Comparison of ENCODE assay signal across 14 cellular contexts in the genomic region with DNA sequence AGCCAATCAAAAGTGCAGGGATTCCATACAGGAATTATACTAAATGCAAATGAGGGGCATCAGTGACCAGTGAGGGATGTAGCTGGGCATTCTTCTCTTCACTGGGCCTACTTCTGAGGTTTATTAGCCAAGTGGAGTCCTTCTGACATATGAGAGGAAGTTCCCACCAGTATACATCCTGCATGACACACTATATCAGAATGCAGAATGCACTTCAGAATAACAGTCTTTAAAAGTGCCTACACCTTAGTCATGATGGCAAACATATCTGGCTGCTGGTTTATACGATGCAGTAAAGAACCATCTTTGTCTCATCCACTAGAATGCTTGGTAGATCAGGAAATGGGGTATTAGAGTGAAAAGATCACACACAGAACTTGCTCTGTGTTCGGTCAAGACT.
DNase-seq lines count a peak whose midpoint lies in the region; ATAC-seq and TF ChIP-seq lines count a peak whose summit lies in the region.
"Had no signal": no experiment of that assay in that cellular context is flagged by ENCODE, and none has a peak within 500 bp of the region (broad histone marks: within the 10 kb centered on the region; RNA-seq: fewer than 3 reads in every experiment).

No MANE protein-coding gene starts in this region.

- CTCF ChIA-PET in SK-N-SH (lab: Yijun Ruan, JAX): no interaction called here
- CTCF ChIA-PET in T-cell (lab: Charles Lee): no interaction called here

- no peaks in the 10 kb centered on the region for H3F3A ChIP-seq in SK-N-SH (replicated peaks; ENCODE audit: insufficient read depth)

- TF ChIP-seq CTCF in SK-N-SH (IDR thresholded peaks at IDR 0.05) (no peak), fibroblast of the aortic adventitia (IDR thresholded peaks at IDR 0.05; ENCODE audit: insufficient read depth, low read length) (no peak)

- H3K9me3 ChIP-seq in SK-N-SH: no peaks in the 10 kb centered on the region

- no peak overlapping the region for H3K4me3 Mint-ChIP-seq in T-cell
- no peak overlapping the region for H3K4me3 Mint-ChIP-seq in activated T-helper 1 cell treated with anti-CD3 and anti-CD28 coated beads, Interleukin-12 subunit alpha, Interleukin-12 subunit beta, Interleukin-2, Interleukin-4 antibody, amounts not matched to agents 30 ng/mL and 10 ng/mL and 1 ng/mL, durations not matched to agents 14 hours and 24 hours and 36 hours
- H3K4me3 Mint-ChIP-seq: activated CD8-positive, alpha-beta memory T cell treated with anti-CD3 and anti-CD28 coated beads, Interleukin-2, amount 10 ng/mL, durations not matched to agents 7 days and 5 days; activated naive CD8-positive, alpha-beta T cell treated with anti-CD3 and anti-CD28 coated beads, Interleukin-2, amount 50 U/mL, for 24 hours had no signal

- intact Hi-C loops in activated T-helper 1 cell treated with anti-CD3 and anti-CD28 coated beads, Interleukin-12 subunit alpha, Interleukin-12 subunit beta, Interleukin-2, Interleukin-4 antibody, amounts not matched to agents 30 ng/mL and 10 ng/mL and 1 ng/mL, durations not matched to agents 14 hours and 24 hours and 36 hours (cut with micrococcal nuclease): no loop called here

- no peaks in the 10 kb centered on the region for H3K27me3 ChIP-seq in SK-N-SH (ENCODE audit: insufficient read depth)

- H3K27ac Mint-ChIP-seq in T-cell: no peak overlapping the region
- H3K27ac Mint-ChIP-seq in activated T-helper 1 cell treated with anti-CD3 and anti-CD28 coated beads, Interleukin-12 subunit alpha, Interleukin-12 subunit beta, Interleukin-2, Interleukin-4 antibody, amounts not matched to agents 30 ng/mL and 10 ng/mL and 1 ng/mL, durations not matched to agents 14 hours and 24 hours and 36 hours: no peak overlapping the region
- H3K27ac Mint-ChIP-seq: activated CD8-positive, alpha-beta memory T cell treated with anti-CD3 and anti-CD28 coated beads, Interleukin-2, amount 10 ng/mL, durations not matched to agents 7 days and 5 days; activated naive CD8-positive, alpha-beta T cell treated with anti-CD3 and anti-CD28 coated beads, Interleukin-2, amount 50 U/mL, for 24 hours had no signal

- no peaks in the 10 kb centered on the region for H3K9me2 ChIP-seq in SK-N-SH

- no peak for ATAC-seq in T-cell (replicated peaks in 1 of 4)
- ATAC-seq: activated CD8-positive, alpha-beta memory T cell treated with anti-CD3 and anti-CD28 coated beads, Interleukin-2, amount 10 ng/mL, durations not matched to agents 7 days and 5 days; activated naive CD8-positive, alpha-beta T cell treated with anti-CD3 and anti-CD28 coated beads, Interleukin-2, amount 50 U/mL, for 24 hours had no signal

- no peak overlapping the region for H3K4me2 ChIP-seq in SK-N-SH

- 42% methylated on average over 2 of the region's 2 CpGs for WGBS in SK-N-SH (ENCODE audit: low lambda C conversion rate)

- POLR2A ChIA-PET in SK-N-SH (lab: Yijun Ruan, JAX) (no interaction called here), T-cell (lab: Charles Lee) (no interaction called here)

- peak overlapping the region; percentile 22; the same call in 1 of the 2 replicates for H2AFZ ChIP-seq in SK-N-SH (ENCODE audit: low read depth)

- H3K36me3 ChIP-seq in SK-N-SH (replicated peaks in 1 of 2; ENCODE audit: control insufficient read depth in 1 of 2, insufficient read depth in 2 of 2, low read length in 1 of 2): no peaks in the 10 kb centered on the region

- H4K20me1 ChIP-seq in SK-N-SH (ENCODE audit: insufficient read depth): no peaks in the 10 kb centered on the region

- H3K9me3 Mint-ChIP-seq in T-cell: peaks cover 0 to 4% (median 3%) of the 10 kb centered on the region in 3 donors
- H3K9me3 Mint-ChIP-seq in activated T-helper 1 cell treated with anti-CD3 and anti-CD28 coated beads, Interleukin-12 subunit alpha, Interleukin-12 subunit beta, Interleukin-2, Interleukin-4 antibody, amounts not matched to agents 30 ng/mL and 10 ng/mL and 1 ng/mL, durations not matched to agents 14 hours and 24 hours and 36 hours: no peaks in the 10 kb centered on the region
- H3K9me3 Mint-ChIP-seq: activated naive CD8-positive, alpha-beta T cell treated with anti-CD3 and anti-CD28 coated beads, Interleukin-2, amount 50 U/mL, for 24 hours had no signal

- no peaks in the 10 kb centered on the region for H3K79me2 ChIP-seq in SK-N-SH (ENCODE audit: insufficient read depth)

- no peaks in the 10 kb centered on the region for H3K4me1 ChIP-seq in SK-N-SH (ENCODE audit: control insufficient read depth in 1 of 2, insufficient read depth in 2 of 2, low read depth in 1 of 2, low read length in 1 of 2)

- H3K36me3 Mint-ChIP-seq in T-cell: no peaks in the 10 kb centered on the region
- no peaks in the 10 kb centered on the region for H3K36me3 Mint-ChIP-seq in activated T-helper 1 cell treated with anti-CD3 and anti-CD28 coated beads, Interleukin-12 subunit alpha, Interleukin-12 subunit beta, Interleukin-2, Interleukin-4 antibody, amounts not matched to agents 30 ng/mL and 10 ng/mL and 1 ng/mL, durations not matched to agents 14 hours and 24 hours and 36 hours (ENCODE audit: low read depth)
- H3K36me3 Mint-ChIP-seq: activated CD8-positive, alpha-beta memory T cell treated with anti-CD3 and anti-CD28 coated beads, Interleukin-2, amount 10 ng/mL, durations not matched to agents 7 days and 5 days had no signal

- H3K27me3 Mint-ChIP-seq in T-cell: no peaks in the 10 kb centered on the region
- H3K27me3 Mint-ChIP-seq in activated T-helper 1 cell treated with anti-CD3 and anti-CD28 coated beads, Interleukin-12 subunit alpha, Interleukin-12 subunit beta, Interleukin-2, Interleukin-4 antibody, amounts not matched to agents 30 ng/mL and 10 ng/mL and 1 ng/mL, durations not matched to agents 14 hours and 24 hours and 36 hours (ENCODE audit: insufficient read depth): no peaks in the 10 kb centered on the region
- H3K27me3 Mint-ChIP-seq: activated CD8-positive, alpha-beta memory T cell treated with anti-CD3 and anti-CD28 coated beads, Interleukin-2, amount 10 ng/mL, durations not matched to agents 7 days and 5 days; activated naive CD8-positive, alpha-beta T cell treated with anti-CD3 and anti-CD28 coated beads, Interleukin-2, amount 50 U/mL, for 24 hours had no signal

- no peaks in the 10 kb centered on the region for H3K4me1 Mint-ChIP-seq in T-cell
- no peaks in the 10 kb centered on the region for H3K4me1 Mint-ChIP-seq in activated T-helper 1 cell treated with anti-CD3 and anti-CD28 coated beads, Interleukin-12 subunit alpha, Interleukin-12 subunit beta, Interleukin-2, Interleukin-4 antibody, amounts not matched to agents 30 ng/mL and 10 ng/mL and 1 ng/mL, durations not matched to agents 14 hours and 24 hours and 36 hours (ENCODE audit: low read depth)
- H3K4me1 Mint-ChIP-seq: activated CD8-positive, alpha-beta memory T cell treated with anti-CD3 and anti-CD28 coated beads, Interleukin-2, amount 10 ng/mL, durations not matched to agents 7 days and 5 days; activated naive CD8-positive, alpha-beta T cell treated with anti-CD3 and anti-CD28 coated beads, Interleukin-2, amount 50 U/mL, for 24 hours had no signal

- TF ChIP-seq RAD21 in SK-N-SH (IDR thresholded peaks at IDR 0.05; ENCODE audit: low read length): no peak

- H3K9ac ChIP-seq in SK-N-SH: no peak overlapping the region

- H3K27ac ChIP-seq in SK-N-SH (ENCODE audit: low read depth in 2 of 2, low read length in 1 of 2): peak overlapping the region in 1 of 2 experiments; percentile 61; a peak in 2 of 4 replicates

- H3K4me3 ChIP-seq in SK-N-SH (ENCODE audit: low read depth in 2 of 2, low read length in 1 of 2) (no peak overlapping the region), fibroblast of the aortic adventitia (ENCODE audit: low read depth, low read length) (no peak overlapping the region)

- TF ChIP-seq EP300 in SK-N-SH (IDR thresholded peaks at IDR 0.05; ENCODE audit: borderline replicate concordance in 1 of 2, low read depth in 1 of 2, low read length in 1 of 2): no peak

- DNase-seq in H4 (ENCODE audit: low spot score): peak; percentile 74
- no peak for DNase-seq in SK-N-SH
- DNase-seq in fibroblast of the aortic adventitia (ENCODE audit: low read depth): peak; percentile 39
- DNase-seq in T-cell: no peak
- DNase-seq in activated T-helper 1 cell treated with anti-CD3 and anti-CD28 coated beads, Interleukin-12 subunit alpha, Interleukin-12 subunit beta, Interleukin-2, Interleukin-4 antibody, amounts not matched to agents 30 ng/mL and 10 ng/mL and 1 ng/mL, durations not matched to agents 14 hours and 24 hours and 36 hours (ENCODE audit: low spot score): no peak
- no peak for DNase-seq in stimulated activated CD4-positive, alpha-beta T cell treated with anti-CD3 and anti-CD28 coated beads, Interleukin-15, amount 100 ng/mL, for 24 hours
- DNase-seq in activated CD4-positive, alpha-beta T cell treated with anti-CD3 and anti-CD28 coated beads, Interleukin-2, amount 50 U/mL, for 48 hours: no peak
- DNase-seq: activated CD8-positive, alpha-beta memory T cell treated with anti-CD3 and anti-CD28 coated beads, Interleukin-2, amount 10 ng/mL, durations not matched to agents 7 days and 5 days; activated naive CD8-positive, alpha-beta T cell treated with anti-CD3 and anti-CD28 coated beads, Interleukin-2, amount 50 U/mL, for 24 hours; DND-41; hypothalamus; MV-4-11; NCI-H2227 treated with DMSO at 0.1 percent for 48 hours; RPMI8226 had no signal

TF ChIP-seq in SK-N-SH, 30 proteins besides CTCF, POLR2A, EP300 and RAD21:
- TF ChIP-seq GABPA (IDR thresholded peaks at IDR 0.05; ENCODE audit: low read depth): peak; percentile 42; the same call in 1 of the 2 replicates
- TF ChIP-seq RXRA (IDR thresholded peaks at IDR 0.05; ENCODE audit: borderline replicate concordance, low read depth): no peak
- TF ChIP-seq JUND (IDR thresholded peaks at IDR 0.05): peak; percentile 46

Comparison
In these comparisons a context has a peak if more than half of its experiments do, and no peak if none do; other contexts are left out.
1. DNase-seq: peak in H4 (single experiment) and fibroblast of the aortic adventitia (single experiment); none in SK-N-SH (single experiment), T-cell (0 of 34), activated T-helper 1 cell treated with anti-CD3 and anti-CD28 coated beads, Interleukin-12 subunit alpha, Interleukin-12 subunit beta, Interleukin-2, Interleukin-4 antibody, amounts not matched to agents 30 ng/mL and 10 ng/mL and 1 ng/mL, durations not matched to agents 14 hours and 24 hours and 36 hours (single experiment), stimulated activated CD4-positive, alpha-beta T cell treated with anti-CD3 and anti-CD28 coated beads, Interleukin-15, amount 100 ng/mL, for 24 hours (single experiment) and activated CD4-positive, alpha-beta T cell treated with anti-CD3 and anti-CD28 coated beads, Interleukin-2, amount 50 U/mL, for 48 hours (0 of 2).